Comparison of ENCODE assay signal across 11 cellular contexts in genomic region chr10:79113827-79114226, GRCh38. TPM values are rescaled to one million over a fixed set of nuclear protein-coding genes. Genes with fewer than 3 reads are reported as not detected.
A peak's percentile ranks its signal among the peaks of the same experiment; 100 is the strongest.
DNase-seq lines count a peak whose midpoint lies in the region; ATAC-seq and TF ChIP-seq lines count a peak whose summit lies in the region.
"Had no signal": no experiment of that assay in that cellular context is flagged by ENCODE, and none has a peak within 500 bp of the region (broad histone marks: within the 10 kb centered on the region; RNA-seq: fewer than 3 reads in every experiment).

No MANE protein-coding gene starts in this region.

- peaks cover 62% of the 10 kb centered on the region for H3K36me3 Mint-ChIP-seq in dendritic cell treated with granulocyte-macrophage colony-stimulating factor and Interleukin-4, amounts not matched to agents 40 ng/mL and 50 ng/mL, for 4 days (ENCODE audit: low read depth)
- H3K36me3 Mint-ChIP-seq in natural killer cell treated with Interleukin-12 subunit alpha and Interleukin-12 subunit beta and Interleukin-15 and Interleukin-18, amount 100 ng/mL, for 72 hours, result no peaks in the 10 kb centered on the region
- H3K36me3 Mint-ChIP-seq: memory B cell had no signal

- no peaks in the 10 kb centered on the region for H3K27me3 Mint-ChIP-seq in dendritic cell treated with granulocyte-macrophage colony-stimulating factor and Interleukin-4, amounts not matched to agents 40 ng/mL and 50 ng/mL, for 4 days
- H3K27me3 Mint-ChIP-seq in natural killer cell treated with Interleukin-12 subunit alpha and Interleukin-12 subunit beta and Interleukin-15 and Interleukin-18, amount 100 ng/mL, for 72 hours, result no peaks in the 10 kb centered on the region
- H3K27me3 Mint-ChIP-seq: stimulated activated naive CD8-positive, alpha-beta T cell treated with anti-CD3 and anti-CD28 coated beads, Interleukin-15, amount 100 ng/mL, for 72 hours had no signal

- no peak for TF ChIP-seq CTCF in left ventricle myocardium inferior (IDR thresholded peaks at IDR 0.05; ENCODE audit: borderline replicate concordance)
- TF ChIP-seq CTCF in uterus (IDR thresholded peaks at IDR 0.05), result no peak

- H3K9me3 Mint-ChIP-seq in dendritic cell treated with granulocyte-macrophage colony-stimulating factor and Interleukin-4, amounts not matched to agents 40 ng/mL and 50 ng/mL, for 4 days, result no peaks in the 10 kb centered on the region
- no peaks in the 10 kb centered on the region for H3K9me3 Mint-ChIP-seq in natural killer cell treated with Interleukin-12 subunit alpha and Interleukin-12 subunit beta and Interleukin-15 and Interleukin-18, amount 100 ng/mL, for 72 hours
- H3K9me3 Mint-ChIP-seq: memory B cell; stimulated activated naive CD8-positive, alpha-beta T cell treated with anti-CD3 and anti-CD28 coated beads, Interleukin-15, amount 100 ng/mL, for 72 hours had no signal

- DNase-seq in left ventricle myocardium inferior (no peak), left ventricle myocardium superior (no peak), uterus (no peak), SW 1271 (lab: John Stamatoyannopoulos, UW) (no peak)
- no peak for DNase-seq in natural killer cell treated with Interleukin-12 subunit alpha and Interleukin-12 subunit beta and Interleukin-15 and Interleukin-18, amount 100 ng/mL, for 72 hours (ENCODE audit: low spot score)
- DNase-seq in stimulated activated naive CD4-positive, alpha-beta T cell (lab: John Stamatoyannopoulos, UW), result no peak
- DNase-seq: GDM1; stimulated activated naive CD8-positive, alpha-beta T cell treated with anti-CD3 and anti-CD28 coated beads, Interleukin-15, amount 100 ng/mL, for 72 hours had no signal

- peaks cover 13% of the 10 kb centered on the region for H3K36me3 ChIP-seq in left ventricle myocardium inferior
- H3K36me3 ChIP-seq in uterus, result no peaks in the 10 kb centered on the region

- peaks cover 98% of the 10 kb centered on the region for H3K4me1 ChIP-seq in left ventricle myocardium inferior
- H3K4me1 ChIP-seq in uterus, result peaks cover 22 to 31% of the 10 kb centered on the region in 2 donors

- no peak overlapping the region for H3K4me3 Mint-ChIP-seq in dendritic cell treated with granulocyte-macrophage colony-stimulating factor and Interleukin-4, amounts not matched to agents 40 ng/mL and 50 ng/mL, for 4 days
- no peak overlapping the region for H3K4me3 Mint-ChIP-seq in natural killer cell treated with Interleukin-12 subunit alpha and Interleukin-12 subunit beta and Interleukin-15 and Interleukin-18, amount 100 ng/mL, for 72 hours
- H3K4me3 Mint-ChIP-seq: memory B cell; stimulated activated naive CD8-positive, alpha-beta T cell treated with anti-CD3 and anti-CD28 coated beads, Interleukin-15, amount 100 ng/mL, for 72 hours had no signal

- H3K4me1 Mint-ChIP-seq in dendritic cell treated with granulocyte-macrophage colony-stimulating factor and Interleukin-4, amounts not matched to agents 40 ng/mL and 50 ng/mL, for 4 days (ENCODE audit: low read depth), result peaks cover 86% of the 10 kb centered on the region
- H3K4me1 Mint-ChIP-seq in natural killer cell treated with Interleukin-12 subunit alpha and Interleukin-12 subunit beta and Interleukin-15 and Interleukin-18, amount 100 ng/mL, for 72 hours (ENCODE audit: low read depth in 2 of 2), result peaks cover 55 to 70% of the 10 kb centered on the region in 2 donors

- H3K27ac Mint-ChIP-seq in dendritic cell treated with granulocyte-macrophage colony-stimulating factor and Interleukin-4, amounts not matched to agents 40 ng/mL and 50 ng/mL, for 4 days, result peak overlapping the region; percentile 74
- peak overlapping the region; percentile 27 to 37 for H3K27ac Mint-ChIP-seq in natural killer cell treated with Interleukin-12 subunit alpha and Interleukin-12 subunit beta and Interleukin-15 and Interleukin-18, amount 100 ng/mL, for 72 hours
- H3K27ac Mint-ChIP-seq: memory B cell had no signal

- ATAC-seq in left ventricle myocardium superior (no peak), HG03175 (IDR thresholded peaks at IDR 0.05; ENCODE audit: unreplicated experiment) (no peak)
- no peak for ATAC-seq in natural killer cell treated with Interleukin-12 subunit alpha and Interleukin-12 subunit beta and Interleukin-15 and Interleukin-18, amount 100 ng/mL, for 72 hours
- ATAC-seq: stimulated activated naive CD8-positive, alpha-beta T cell treated with anti-CD3 and anti-CD28 coated beads, Interleukin-15, amount 100 ng/mL, for 72 hours had no signal

- H3K27me3 ChIP-seq in left ventricle myocardium inferior (ENCODE audit: low read depth) (no peaks in the 10 kb centered on the region), uterus (no peaks in the 10 kb centered on the region)

- no peaks in the 10 kb centered on the region for H3K9me3 ChIP-seq in left ventricle myocardium inferior (replicated peaks)
- H3K9me3 ChIP-seq in uterus, result no peaks in the 10 kb centered on the region

- peak overlapping the region; percentile 91 for H3K27ac ChIP-seq in left ventricle myocardium inferior (replicated peaks)
- H3K27ac ChIP-seq in uterus, result peak overlapping the region; percentile 78 to 84

- H3K4me3 ChIP-seq in left ventricle myocardium inferior (peak overlapping the region; percentile 17), uterus (no peak overlapping the region)

- intact Hi-C loops in left ventricle myocardium inferior (cut with micrococcal nuclease) (no loop called here), left ventricle myocardium superior (cut with micrococcal nuclease) (no loop called here), uterus (cut with DNase I; ENCODE audit: low total_unique reads) (no loop called here)
- intact Hi-C loops in dendritic cell treated with granulocyte-macrophage colony-stimulating factor and Interleukin-4, amounts not matched to agents 40 ng/mL and 50 ng/mL, for 4 days (cut with micrococcal nuclease), result no loop called here

- TF ChIP-seq POLR2A in uterus (IDR thresholded peaks at IDR 0.05), result no peak

RNA-seq across cellular contexts. Expression of gene ZMIZ1, which starts 45.1 kb away (rescaled TPM):
- 55.9 TPM for total RNA-seq in left ventricle myocardium inferior
- 49.5 TPM for total RNA-seq in left ventricle myocardium superior
- 10 to 100 TPM; 49.7 to 54.4 TPM for total RNA-seq in natural killer cell treated with Interleukin-12 subunit alpha and Interleukin-12 subunit beta and Interleukin-15 and Interleukin-18, amount 100 ng/mL, for 72 hours
- 100 to 1,000 TPM in 1 of 4 donors, 10 to 100 TPM in 3; 18.7 to 188 (median 36.7) TPM for total RNA-seq in uterus
